Comparison of ENCODE assay signal across 23 cellular contexts in genomic region chr4:84726356-84726755, GRCh38.
DNase-seq lines count a peak whose midpoint lies in the region; ATAC-seq and TF ChIP-seq lines count a peak whose summit lies in the region.
"Had no signal": no experiment of that assay in that cellular context is flagged by ENCODE, and none has a peak within 500 bp of the region (broad histone marks: within the 10 kb centered on the region; RNA-seq: fewer than 3 reads in every experiment).

No MANE protein-coding gene starts in this region.

- no peaks in the 10 kb centered on the region for H3K36me3 Mint-ChIP-seq in activated T-helper 2 cell treated with anti-CD3 and anti-CD28 coated beads, Interferon-gamma antibody, Interleukin-2, Interleukin-4, amounts not matched to agents 10 μg/mL and 5 μg/mL and 100 μg/mL, durations not matched to agents 14 hours and 24 hours and 36 hours (ENCODE audit: low read depth)
- H3K36me3 Mint-ChIP-seq: CD8-positive, alpha-beta T cell; IgD-negative memory B cell had no signal

- H3K4me3 ChIP-seq in MG63 (no peak overlapping the region), Peyer's patch (no peak overlapping the region)
- H3K4me3 ChIP-seq: BLaER1 treated with 17β-estradiol and CSF1 and Interleukin-3, amounts not matched to agents 10 nM and 100 nM; GM12878; GM23338 had no signal

- no peak for TF ChIP-seq POLR2A in Peyer's patch (IDR thresholded peaks at IDR 0.05)

- H3K9me3 ChIP-seq in MG63 (no peaks in the 10 kb centered on the region), Peyer's patch (no peaks in the 10 kb centered on the region)
- H3K9me3 ChIP-seq: BLaER1 treated with 17β-estradiol and CSF1 and Interleukin-3, amounts not matched to agents 10 nM and 100 nM had no signal

- H3K4me3 Mint-ChIP-seq in activated T-helper 2 cell treated with anti-CD3 and anti-CD28 coated beads, Interferon-gamma antibody, Interleukin-2, Interleukin-4, amounts not matched to agents 10 μg/mL and 5 μg/mL and 100 μg/mL, durations not matched to agents 14 hours and 24 hours and 36 hours (ENCODE audit: low read depth) = no peak overlapping the region
- H3K4me3 Mint-ChIP-seq: CD8-positive, alpha-beta T cell; GM23338; IgD-negative memory B cell had no signal

- no peak for TF ChIP-seq CTCF in Peyer's patch (IDR thresholded peaks at IDR 0.05)

- H3K4me1 Mint-ChIP-seq in activated T-helper 2 cell treated with anti-CD3 and anti-CD28 coated beads, Interferon-gamma antibody, Interleukin-2, Interleukin-4, amounts not matched to agents 10 μg/mL and 5 μg/mL and 100 μg/mL, durations not matched to agents 14 hours and 24 hours and 36 hours (ENCODE audit: low read depth) = peaks cover 2% of the 10 kb centered on the region
- H3K4me1 Mint-ChIP-seq: GM23338 had no signal

- H3K27me3 Mint-ChIP-seq in activated T-helper 2 cell treated with anti-CD3 and anti-CD28 coated beads, Interferon-gamma antibody, Interleukin-2, Interleukin-4, amounts not matched to agents 10 μg/mL and 5 μg/mL and 100 μg/mL, durations not matched to agents 14 hours and 24 hours and 36 hours (ENCODE audit: low read depth) = peaks cover 4% of the 10 kb centered on the region
- H3K27me3 Mint-ChIP-seq: IgD-negative memory B cell had no signal

- H3K27ac ChIP-seq in Peyer's patch = no peak overlapping the region
- H3K27ac ChIP-seq: 22Rv1; BLaER1 treated with 17β-estradiol and CSF1 and Interleukin-3, amounts not matched to agents 10 nM and 100 nM had no signal

- intact Hi-C loops in activated T-helper 2 cell treated with anti-CD3 and anti-CD28 coated beads, Interferon-gamma antibody, Interleukin-2, Interleukin-4, amounts not matched to agents 10 μg/mL and 5 μg/mL and 100 μg/mL, durations not matched to agents 14 hours and 24 hours and 36 hours (cut with micrococcal nuclease) = no loop called here

- no peaks in the 10 kb centered on the region for H3K4me1 ChIP-seq in Peyer's patch

- H3K27me3 ChIP-seq in MG63 (no peaks in the 10 kb centered on the region), Peyer's patch (no peaks in the 10 kb centered on the region)
- H3K27me3 ChIP-seq: BLaER1 treated with 17β-estradiol and CSF1 and Interleukin-3, amounts not matched to agents 10 nM and 100 nM had no signal

- peaks cover 9% of the 10 kb centered on the region; the same call in 1 of the 2 replicates for H3K36me3 ChIP-seq in MG63
- H3K36me3 ChIP-seq in Peyer's patch = peaks cover 0 to 17% (median 0%) of the 10 kb centered on the region in 3 donors

- DNase-seq in AG08395 (ENCODE audit: low spot score) = peak; percentile 34
- DNase-seq in GM03348 (ENCODE audit: low spot score) = peak; percentile 28
- DNase-seq in MG63 = peak; percentile 2
- DNase-seq in fibroblast of peridontal ligament (ENCODE audit: extremely low read depth) = peak; percentile 69
- DNase-seq in Peyer's patch = no peak
- DNase-seq in cerebellar cortex (ENCODE audit: low spot score) = no peak
- DNase-seq in activated T-helper 2 cell treated with anti-CD3 and anti-CD28 coated beads, Interferon-gamma antibody, Interleukin-2, Interleukin-4, amounts not matched to agents 10 μg/mL and 5 μg/mL and 100 μg/mL, durations not matched to agents 14 hours and 24 hours and 36 hours (ENCODE audit: low spot score) = no peak
- DNase-seq: CD8-positive, alpha-beta T cell; DMS79; HCEC 1CT; Karpas-422; NCI-H1105; NCI-H1694; NCI-H2081 treated with DMSO at 0.1 percent for 48 hours; NCI-H510A; NCI-H748 treated with DMSO at 0.1 percent for 48 hours; SHP77 treated with DMSO at 0.1 percent for 48 hours had no signal

- H3K9me3 Mint-ChIP-seq in activated T-helper 2 cell treated with anti-CD3 and anti-CD28 coated beads, Interferon-gamma antibody, Interleukin-2, Interleukin-4, amounts not matched to agents 10 μg/mL and 5 μg/mL and 100 μg/mL, durations not matched to agents 14 hours and 24 hours and 36 hours = no peaks in the 10 kb centered on the region
- H3K9me3 Mint-ChIP-seq: CD8-positive, alpha-beta T cell; GM23338; IgD-negative memory B cell had no signal

- ATAC-seq in GM18868 (IDR thresholded peaks at IDR 0.05; ENCODE audit: unreplicated experiment) = no peak
- ATAC-seq: CD8-positive, alpha-beta T cell; GM12878; GM23338 had no signal

- H3K27ac Mint-ChIP-seq in activated T-helper 2 cell treated with anti-CD3 and anti-CD28 coated beads, Interferon-gamma antibody, Interleukin-2, Interleukin-4, amounts not matched to agents 10 μg/mL and 5 μg/mL and 100 μg/mL, durations not matched to agents 14 hours and 24 hours and 36 hours = no peak overlapping the region
- H3K27ac Mint-ChIP-seq: CD8-positive, alpha-beta T cell; GM23338; IgD-negative memory B cell had no signal

Comparison
In these comparisons a context has a peak if more than half of its experiments do, and no peak if none do; other contexts are left out.
1. DNase-seq: peak in AG08395 (single experiment), GM03348 (single experiment), MG63 (single experiment) and fibroblast of peridontal ligament (single experiment); none in Peyer's patch (0 of 3), cerebellar cortex (single experiment) and activated T-helper 2 cell treated with anti-CD3 and anti-CD28 coated beads, Interferon-gamma antibody, Interleukin-2, Interleukin-4, amounts not matched to agents 10 μg/mL and 5 μg/mL and 100 μg/mL, durations not matched to agents 14 hours and 24 hours and 36 hours (single experiment).